In genomic region chr5:108727639-108728565, GRCh38 we compare ENCODE assay signal across 1 cellular context.
A peak's percentile ranks its signal among the peaks of the same experiment; 100 is the strongest.
TF ChIP-seq lines count a peak whose summit lies in the region.

No MANE protein-coding gene starts in this region.

TF ChIP-seq in HepG2, 621 proteins besides CTCF, POLR2A, EP300 and RAD21 (continued from another document and continues in another):
- no peak for TF ChIP-seq ZNF318 (CRISPR knock-in tag; IDR thresholded peaks at IDR 0.05)
- peak; percentile 22 for TF ChIP-seq ATF3 (CRISPR knock-in tag; IDR thresholded peaks at IDR 0.05)
- no peak for TF ChIP-seq HNF1A (IDR thresholded peaks at IDR 0.05; ENCODE audit: low read depth)
- TF ChIP-seq HNF1A (CRISPR knock-in tag; IDR thresholded peaks at IDR 0.05; ENCODE audit: borderline replicate concordance) = no peak; the same call in 1 of the 2 replicates
- TF ChIP-seq JUN (CRISPR knock-in tag; IDR thresholded peaks at IDR 0.05) = no peak
- TF ChIP-seq CBX5 (CRISPR knock-in tag; IDR thresholded peaks at IDR 0.05; ENCODE audit: borderline replicate concordance) = 0 out of 2 replicates have a peak, but pooled peaks have one; percentile 54
- TF ChIP-seq ZNF615 (CRISPR knock-in tag; IDR thresholded peaks at IDR 0.05; ENCODE audit: borderline replicate concordance) = 0 out of 2 replicates have a peak, but pooled peaks have one; percentile 91
- TF ChIP-seq TRIM24 (CRISPR knock-in tag; IDR thresholded peaks at IDR 0.05) = no peak
- TF ChIP-seq ARNT2 (CRISPR knock-in tag; IDR thresholded peaks at IDR 0.05; ENCODE audit: low read depth) = peak; percentile 86
- peak; percentile 75; the same call in 1 of the 2 replicates for TF ChIP-seq NR0B2 (CRISPR knock-in tag; IDR thresholded peaks at IDR 0.05)
- TF ChIP-seq ZNF570 (CRISPR knock-in tag; IDR thresholded peaks at IDR 0.05; ENCODE audit: borderline replicate concordance) = peak; percentile 85; the same call in 1 of the 2 replicates
- TF ChIP-seq HHEX (CRISPR knock-in tag; IDR thresholded peaks at IDR 0.05) = no peak
- TF ChIP-seq FOXK2 (IDR thresholded peaks at IDR 0.05) = no peak
- peak; percentile 48; the same call in 1 of the 2 replicates for TF ChIP-seq ZNF281 (CRISPR knock-in tag; IDR thresholded peaks at IDR 0.05; ENCODE audit: borderline replicate concordance)
- TF ChIP-seq FIP1L1 (IDR thresholded peaks at IDR 0.05; ENCODE audit: borderline replicate concordance, insufficient read depth, low read depth, low read length) = 0 out of 2 replicates have a peak, but pooled peaks have one; percentile 57
- TF ChIP-seq ZNF3 (CRISPR knock-in tag; IDR thresholded peaks at IDR 0.05) = no peak
- TF ChIP-seq ZBTB8A (CRISPR knock-in tag; IDR thresholded peaks at IDR 0.05; ENCODE audit: borderline replicate concordance, low read depth) = peak; percentile 93; the same call in 1 of the 2 replicates
- TF ChIP-seq MXD3 (CRISPR knock-in tag; IDR thresholded peaks at IDR 0.05) = peak; percentile 85
- TF ChIP-seq ZNF564 (CRISPR knock-in tag; IDR thresholded peaks at IDR 0.05) = 0 out of 2 replicates have a peak, but pooled peaks have one; percentile 84
- peak; percentile 93; the same call in 1 of the 2 replicates for TF ChIP-seq ZFP91 (CRISPR knock-in tag; IDR thresholded peaks at IDR 0.05; ENCODE audit: borderline replicate concordance)
- TF ChIP-seq ZBTB7B (CRISPR knock-in tag; IDR thresholded peaks at IDR 0.05) = peak; percentile 80
- TF ChIP-seq RELA (CRISPR knock-in tag; IDR thresholded peaks at IDR 0.05) = no peak
- peak; percentile 76 for TF ChIP-seq THAP11 (CRISPR knock-in tag; IDR thresholded peaks at IDR 0.05)
- TF ChIP-seq HCFC1 (IDR thresholded peaks at IDR 0.05; ENCODE audit: low read depth, low read length) = no peak
- no peak for TF ChIP-seq KDM1A (CRISPR knock-in tag; IDR thresholded peaks at IDR 0.05)
- TF ChIP-seq KLF12 (CRISPR knock-in tag; IDR thresholded peaks at IDR 0.05; ENCODE audit: borderline replicate concordance) = peak; percentile 92
- TF ChIP-seq CREM (IDR thresholded peaks at IDR 0.05) = no peak
- no peak for TF ChIP-seq CREM (CRISPR knock-in tag; IDR thresholded peaks at IDR 0.05)
- 0 out of 4 replicates have a peak, but pooled peaks of 1 of the 2 experiments have one; percentile 3 for TF ChIP-seq MAFK (conservative IDR thresholded peaks at IDR 0.05 in 1 of 2, IDR thresholded peaks at IDR 0.05 in 1 of 2; ENCODE audit: low read length in 2 of 2)
- TF ChIP-seq HNRNPL (IDR thresholded peaks at IDR 0.05; ENCODE audit: low read depth, low read length) = no peak; the same call in 1 of the 2 replicates
- TF ChIP-seq ERF (CRISPR knock-in tag; IDR thresholded peaks at IDR 0.05) = peak; percentile 88
- TF ChIP-seq HMGA1 (CRISPR knock-in tag; conservative IDR thresholded peaks at IDR 0.05) = no peak
- peak; percentile 93 for TF ChIP-seq PRDM15 (CRISPR knock-in tag; IDR thresholded peaks at IDR 0.05)
- TF ChIP-seq NFE2L2 (IDR thresholded peaks at IDR 0.05; ENCODE audit: low read length) = no peak
- peak; percentile 76; the same call in 1 of the 2 replicates for TF ChIP-seq ZNF614 (CRISPR knock-in tag; IDR thresholded peaks at IDR 0.05; ENCODE audit: borderline replicate concordance)
- TF ChIP-seq HNF4G (IDR thresholded peaks at IDR 0.05; ENCODE audit: borderline replicate concordance, low read depth, low read length) = 0 out of 2 replicates have a peak, but pooled peaks have one; percentile 35
- no peak; the same call in 1 of the 2 replicates for TF ChIP-seq HNF4G (CRISPR knock-in tag; IDR thresholded peaks at IDR 0.05; ENCODE audit: borderline replicate concordance, low read depth)
